2 cellular contexts compared by ENCODE assay signal in genomic region chr10:113158183-113158582, GRCh38.
TF ChIP-seq lines count a peak whose summit lies in the region.

No MANE protein-coding gene starts in this region.

TF ChIP-seq in SK-N-SH, 30 proteins besides CTCF, POLR2A, EP300 and RAD21 (continued from another document):
- TF ChIP-seq FOXM1 (IDR thresholded peaks at IDR 0.05; ENCODE audit: low read depth) (no peak), GABPA (IDR thresholded peaks at IDR 0.05; ENCODE audit: low read depth) (no peak), YY1 (IDR thresholded peaks at IDR 0.05; ENCODE audit: low read depth) (no peak), ZBTB33 (IDR thresholded peaks at IDR 0.05; ENCODE audit: borderline replicate concordance, low read depth) (no peak), RXRA (IDR thresholded peaks at IDR 0.05; ENCODE audit: borderline replicate concordance, low read depth) (no peak), JUND (IDR thresholded peaks at IDR 0.05) (no peak), NRF1 (IDR thresholded peaks at IDR 0.05; ENCODE audit: low read depth, low read length) (no peak), SMC3 (IDR thresholded peaks at IDR 0.05; ENCODE audit: low read depth, low read length) (no peak), RCOR1 (IDR thresholded peaks at IDR 0.05; ENCODE audit: low read length) (no peak), IRF3 (IDR thresholded peaks at IDR 0.05; ENCODE audit: low read depth, low read length) (no peak), USF1 (IDR thresholded peaks at IDR 0.05; ENCODE audit: borderline replicate concordance, low read depth) (no peak), MEF2A (IDR thresholded peaks at IDR 0.05; ENCODE audit: borderline replicate concordance, low read depth) (no peak), GATA2 (CRISPR knock-in tag; IDR thresholded peaks at IDR 0.05) (no peak), TEAD4 (IDR thresholded peaks at IDR 0.05; ENCODE audit: borderline replicate concordance, insufficient read depth) (no peak), USF2 (IDR thresholded peaks at IDR 0.05; ENCODE audit: borderline replicate concordance, low read depth, low read length) (no peak)

TF ChIP-seq in SK-N-SH treated with all-trans-retinoic acid at 6 μM for 48 hours, 23 proteins besides CTCF, POLR2A, EP300 and RAD21 (continued from another document):
- no peak for TF ChIP-seq TSHZ2 (CRISPR knock-in tag; IDR thresholded peaks at IDR 0.05)
- TF ChIP-seq ZC3H10 (CRISPR knock-in tag; IDR thresholded peaks at IDR 0.05) = no peak
- no peak for TF ChIP-seq TCF4 (CRISPR knock-in tag; IDR thresholded peaks at IDR 0.05; ENCODE audit: borderline replicate concordance)
- TF ChIP-seq CREB5 (CRISPR knock-in tag; IDR thresholded peaks at IDR 0.05; ENCODE audit: low read depth) = no peak
- no peak for TF ChIP-seq ZFP30 (CRISPR knock-in tag; IDR thresholded peaks at IDR 0.05)
- no peak for TF ChIP-seq CSDC2 (CRISPR knock-in tag; IDR thresholded peaks at IDR 0.05)
- no peak for TF ChIP-seq ZNF70 (CRISPR knock-in tag; IDR thresholded peaks at IDR 0.05)
